ENCODE assay signal across 8 cellular contexts in genomic region chr3:9404680-9405079, GRCh38. TPM values are rescaled to one million over a fixed set of nuclear protein-coding genes. Genes with fewer than 3 reads are reported as not detected.
A peak's percentile ranks its signal among the peaks of the same experiment; 100 is the strongest.
DNase-seq lines count a peak whose midpoint lies in the region; ATAC-seq and TF ChIP-seq lines count a peak whose summit lies in the region.

No MANE protein-coding gene starts in this region.

- ATAC-seq in DND-41 (ENCODE audit: insufficient read depth, low read depth) (no peak), IMR-90 (ENCODE audit: low read depth) (no peak), GM21786 (IDR thresholded peaks at IDR 0.05; ENCODE audit: unreplicated experiment) (no peak)
- peak; percentile 74 to 82 for ATAC-seq in naive thymus-derived CD8-positive, alpha-beta T cell

- H3K27me3 ChIP-seq in DND-41 (ENCODE audit: insufficient read depth, low read length, poor library complexity) = no peaks in the 10 kb centered on the region
- H3K27me3 ChIP-seq in IMR-90 (ENCODE audit: control insufficient read depth, insufficient read depth, low read length) = no peaks in the 10 kb centered on the region

- H3K4me1 Mint-ChIP-seq in brain = peaks cover 98% of the 10 kb centered on the region
- H3K4me1 Mint-ChIP-seq in naive thymus-derived CD8-positive, alpha-beta T cell = peaks cover 38 to 93% (median 78%) of the 10 kb centered on the region in 4 donors

- H4K5ac ChIP-seq in IMR-90 (ENCODE audit: low read depth, low read length) = no peak overlapping the region

- H4K8ac ChIP-seq in IMR-90 (ENCODE audit: low read depth in 2 of 2, low read length in 2 of 2) = no peak overlapping the region

- H3K27ac ChIP-seq in DND-41 (ENCODE audit: low read length) (no peak overlapping the region), IMR-90 (ENCODE audit: insufficient read depth, low read length) (no peak overlapping the region)

- H4K91ac ChIP-seq in IMR-90 (ENCODE audit: insufficient read depth, low read depth, low read length) = no peak overlapping the region

- intact Hi-C loops in IMR-90 (cut with micrococcal nuclease) = no loop called here

- no peaks in the 10 kb centered on the region for H3K36me3 ChIP-seq in DND-41 (ENCODE audit: insufficient read depth, low read length)
- H3K36me3 ChIP-seq in IMR-90 (ENCODE audit: control insufficient read depth, insufficient read depth, low read length) = no peaks in the 10 kb centered on the region

- no peak overlapping the region for H2BK5ac ChIP-seq in IMR-90 (ENCODE audit: low read depth, low read length, poor library complexity, severe bottlenecking)

- POLR2A ChIA-PET in IMR-90 (lab: Charles Lee; ENCODE audit: unreplicated experiment) = interaction anchor here (0.5 to 0.7 kb wide), 2 partner anchors 11 to 12 kb away, joined by 3 to 4 read pairs; no protein-coding TSS in a partner anchor
- POLR2A ChIA-PET in naive thymus-derived CD8-positive, alpha-beta T cell (lab: Charles Lee) = interaction anchor here (0.7 to 1.6 kb wide), 5 partner anchors 9 to 245 kb away, joined by 3 to 7 read pairs (median 4); partner anchors contain the start of genes MTMR14 and THUMPD3

- CTCF ChIA-PET in IMR-90 (lab: Yijun Ruan, JAX) = no interaction called here

- no peak overlapping the region for H2BK20ac ChIP-seq in IMR-90 (ENCODE audit: low read depth, low read length)

- no peak for DNase-seq in DND-41
- no peak for DNase-seq in IMR-90
- peak in 2 of 10 donors; percentile 9 to 22 for DNase-seq in naive thymus-derived CD8-positive, alpha-beta T cell
- no peak for DNase-seq in NOMO-1 treated with DMSO at 0.1 percent for 48 hours (lab: John Stamatoyannopoulos, UW; ENCODE audit: unreplicated experiment)
- no peak for DNase-seq in RKO (ENCODE audit: low spot score)
- DNase-seq in activated naive CD4-positive, alpha-beta T cell (lab: John Stamatoyannopoulos, UW) = no peak

- no peak overlapping the region for H3K9ac ChIP-seq in DND-41 (ENCODE audit: low read depth, low read length)
- no peak overlapping the region for H3K9ac ChIP-seq in IMR-90 (ENCODE audit: low read depth, low read length)

- H3K56ac ChIP-seq in IMR-90 (ENCODE audit: extremely low read depth, insufficient read depth, low read length) = no peak overlapping the region

- TF ChIP-seq RAD21 in IMR-90 (IDR thresholded peaks at IDR 0.05; ENCODE audit: low read length) = no peak

- TF ChIP-seq POLR2A in IMR-90 (IDR thresholded peaks at IDR 0.05; ENCODE audit: low read depth, low read length) = no peak

- no peak overlapping the region for H3K23ac ChIP-seq in IMR-90 (ENCODE audit: low read depth, low read length)

- no peaks in the 10 kb centered on the region for H3K9me3 ChIP-seq in DND-41 (ENCODE audit: insufficient read depth, low read length, severe bottlenecking)
- no peaks in the 10 kb centered on the region for H3K9me3 ChIP-seq in IMR-90 (ENCODE audit: control insufficient read depth, insufficient read depth, low read length)

- no peak overlapping the region for H3K4ac ChIP-seq in IMR-90 (ENCODE audit: low read depth, low read length)

- H2AK9ac ChIP-seq in IMR-90 (replicated peaks; ENCODE audit: low read depth, low read length, poor library complexity) = no peak overlapping the region

- in situ Hi-C loops in IMR-90 (cut with MboI; ENCODE audit: low sequenced_read_pairs) = no loop called here

- peaks cover 43% of the 10 kb centered on the region for H3K36me3 Mint-ChIP-seq in brain
- peaks cover 0 to 5% (median 4%) of the 10 kb centered on the region in 3 donors for H3K36me3 Mint-ChIP-seq in naive thymus-derived CD8-positive, alpha-beta T cell

- no peak overlapping the region for H2BK15ac ChIP-seq in IMR-90 (ENCODE audit: low read depth, low read length)

- peaks cover 94% of the 10 kb centered on the region for H4K20me1 ChIP-seq in DND-41 (ENCODE audit: insufficient read depth, low read length)
- H4K20me1 ChIP-seq in IMR-90 (ENCODE audit: insufficient read depth, low read length) = peaks cover 100% of the 10 kb centered on the region

- peaks cover 0 to 24% of the 10 kb centered on the region in 2 experiments; a peak in 2 of 4 replicates for H3K79me1 ChIP-seq in IMR-90 (ENCODE audit: low read depth in 1 of 2, low read length in 2 of 2)

- H3K27me3 Mint-ChIP-seq in brain = no peaks in the 10 kb centered on the region
- H3K27me3 Mint-ChIP-seq in naive thymus-derived CD8-positive, alpha-beta T cell = no peaks in the 10 kb centered on the region

- H3K4me1 ChIP-seq in DND-41 (ENCODE audit: insufficient read depth, low read length) (peaks cover 45% of the 10 kb centered on the region), IMR-90 (ENCODE audit: control insufficient read depth, insufficient read depth, low read length) (peaks cover 9% of the 10 kb centered on the region)

- BruUV-seq in IMR-90 (replicated peaks; lab: Mats Ljungman, UMichigan) = no TSS peak

- peaks cover 8% of the 10 kb centered on the region; the same call in 1 of the 2 replicates for H3K9me1 ChIP-seq in IMR-90 (ENCODE audit: insufficient read depth, low read length)

- dilution Hi-C loops in IMR-90 (cut with HindIII; ENCODE audit: low sequenced_read_pairs, unreplicated experiment) = no loop called here

- TF ChIP-seq CTCF in DND-41 (IDR thresholded peaks at IDR 0.05; ENCODE audit: borderline replicate concordance, extremely low read depth, low read length, poor library complexity, severe bottlenecking) = no peak
- TF ChIP-seq CTCF in IMR-90 (conservative IDR thresholded peaks at IDR 0.05; ENCODE audit: low read depth, low read length) = no peak
- no peak for TF ChIP-seq CTCF in brain (conservative IDR thresholded peaks at IDR 0.05)

- H3K4me2 ChIP-seq in DND-41 (ENCODE audit: insufficient read depth, low read length) = peak overlapping the region; percentile 21; the same call in 1 of the 2 replicates
- peak overlapping the region; percentile 61 for H3K4me2 ChIP-seq in IMR-90 (ENCODE audit: low read depth, low read length)

- H2AFZ ChIP-seq in DND-41 (ENCODE audit: low read depth, low read length) = no peak overlapping the region
- H2AFZ ChIP-seq in IMR-90 (replicated peaks; ENCODE audit: low read length, poor library complexity) = no peak overlapping the region

- H3K27ac Mint-ChIP-seq in brain = peak overlapping the region; percentile 55 to 99 (median 88)
- peak overlapping the region in 6 of 10 donors; percentile 1 to 65 (median 45) for H3K27ac Mint-ChIP-seq in naive thymus-derived CD8-positive, alpha-beta T cell

- peaks cover under 1 to 17% (median 9%) of the 10 kb centered on the region in 5 experiments for H3K9me3 Mint-ChIP-seq in brain
- H3K9me3 Mint-ChIP-seq in naive thymus-derived CD8-positive, alpha-beta T cell = no peaks in the 10 kb centered on the region

- WGBS in IMR-90 (ENCODE audit: extremely low coverage in 2 of 2, insufficient read length in 1 of 2), 2 experiments = no CpG with 5 or more reads among the region's 1 CpG

- no peak overlapping the region for H2BK120ac ChIP-seq in IMR-90 (ENCODE audit: low read depth, low read length)

- no peak overlapping the region for H3K18ac ChIP-seq in IMR-90 (ENCODE audit: low read depth, low read length)

- no peak overlapping the region for H2AK5ac ChIP-seq in IMR-90 (ENCODE audit: low read depth, low read length)

- no peak overlapping the region for H3K14ac ChIP-seq in IMR-90 (replicated peaks; ENCODE audit: low read depth, low read length)

- peaks cover 100% of the 10 kb centered on the region for H3K79me2 ChIP-seq in DND-41 (ENCODE audit: insufficient read depth, low read length)

- H3K4me3 ChIP-seq in DND-41 (ENCODE audit: low read depth in 1 of 2, low read length in 2 of 2) (no peak overlapping the region), IMR-90 (ENCODE audit: insufficient read depth, low read depth, low read length) (no peak overlapping the region)

- H3K4me3 Mint-ChIP-seq in brain = peak overlapping the region; percentile 69 to 81 (median 74)
- peak overlapping the region in 9 of 10 donors; percentile 5 to 73 (median 59) for H3K4me3 Mint-ChIP-seq in naive thymus-derived CD8-positive, alpha-beta T cell

TF ChIP-seq in IMR-90, 13 proteins besides CTCF, POLR2A, EP300 and RAD21:
- TF ChIP-seq NFE2L2 (IDR thresholded peaks at IDR 0.05; ENCODE audit: low read depth, low read length) = no peak
- TF ChIP-seq FOS (IDR thresholded peaks at IDR 0.05; ENCODE audit: low read depth, low read length) = no peak
- TF ChIP-seq CHD1 (IDR thresholded peaks at IDR 0.05; ENCODE audit: low read depth, low read length) = no peak
- no peak for TF ChIP-seq ELK1 (IDR thresholded peaks at IDR 0.05; ENCODE audit: borderline replicate concordance, low read depth, low read length)
- TF ChIP-seq CEBPB (IDR thresholded peaks at IDR 0.05; ENCODE audit: low read depth, low read length) = no peak
- no peak for TF ChIP-seq SMC3 (IDR thresholded peaks at IDR 0.05; ENCODE audit: low read depth, low read length)

RNA-seq across cellular contexts. Expression of gene SETD5, which starts 7.3 kb away (rescaled TPM):
- total RNA-seq in IMR-90 (2012; rRNA removed) = 50.0 and 62.9 TPM in 2 replicates
- polyA plus RNA-seq in IMR-90 (2012; rRNA removed) (42.7 and 45.1 TPM in 2 replicates), brain (ENCODE audit: insufficient read depth, low read depth, low replicate concordance) (32.7 TPM)
- polyA plus RNA-seq in IMR-90 (2012; cell fraction: cytosol; rRNA removed) = 14.4 and 24.9 TPM in 2 replicates
- polyA plus RNA-seq in IMR-90 (2012; cell fraction: nucleus; rRNA removed; ENCODE audit: low replicate concordance) = 87.1 and 210 TPM in 2 replicates
- 100 to 1,000 TPM; 143 to 146 TPM for total RNA-seq in naive thymus-derived CD8-positive, alpha-beta T cell
- 10 to 100 TPM; 16.0 to 43.0 (median 24.7) TPM for polyA plus RNA-seq in naive thymus-derived CD8-positive, alpha-beta T cell

RNA-seq across cellular contexts. Expression of gene THUMPD3, which starts 41.8 kb away (rescaled TPM):
- 43.9 and 60.5 TPM in 2 replicates for total RNA-seq in IMR-90 (2012; rRNA removed)
- 22.3 and 28.2 TPM in 2 replicates for polyA plus RNA-seq in IMR-90 (2012; rRNA removed)
- polyA plus RNA-seq in IMR-90 (2012; cell fraction: cytosol; rRNA removed) = 5.8 and 6.1 TPM in 2 replicates
- 7.8 and 17.3 TPM in 2 replicates for polyA plus RNA-seq in IMR-90 (2012; cell fraction: nucleus; rRNA removed; ENCODE audit: low replicate concordance)
- 20.6 TPM for polyA plus RNA-seq in brain (ENCODE audit: insufficient read depth, low read depth, low replicate concordance)
- 10 to 100 TPM; 42.6 to 43.3 TPM for total RNA-seq in naive thymus-derived CD8-positive, alpha-beta T cell
- 10 to 100 TPM; 22.7 to 30.8 (median 23.5) TPM for polyA plus RNA-seq in naive thymus-derived CD8-positive, alpha-beta T cell

Comparison
In these comparisons a context has a peak if more than half of its experiments do, and no peak if none do; other contexts are left out.
1. ATAC-seq: peak in naive thymus-derived CD8-positive, alpha-beta T cell (2 of 2); none in DND-41 (single experiment), IMR-90 (single experiment) and GM21786 (single experiment).